Comparison of ENCODE assay signal across 8 cellular contexts in the genomic region with DNA sequence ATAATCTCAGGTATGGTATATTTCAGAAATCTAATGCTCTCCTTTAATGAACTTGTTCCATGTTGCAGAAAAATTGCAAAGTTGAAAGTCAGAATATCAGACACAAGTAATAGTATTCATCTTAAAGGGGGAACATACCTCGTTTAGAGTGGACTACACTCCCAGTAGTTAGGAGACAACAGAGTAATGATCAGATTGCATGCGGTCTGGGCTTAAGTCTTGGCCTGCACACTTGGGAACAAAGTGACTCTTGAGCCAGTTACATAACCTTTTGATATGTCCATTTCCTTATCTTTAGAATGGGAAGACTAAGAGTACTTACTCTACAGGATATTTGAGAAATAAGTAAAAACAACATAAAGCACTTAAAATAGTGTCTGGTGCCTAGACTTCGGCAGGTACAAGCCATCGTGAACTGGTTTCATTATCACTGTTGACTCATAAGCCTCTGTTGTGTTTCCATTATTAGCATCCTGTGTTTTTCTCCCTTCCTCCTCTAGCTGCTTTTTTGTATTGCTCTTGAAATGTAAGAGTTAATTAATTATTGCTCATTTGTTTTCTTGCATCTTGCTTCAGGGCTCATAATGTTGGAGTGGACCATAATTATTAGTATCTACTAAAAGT. TPM values are rescaled to one million over a fixed set of nuclear protein-coding genes. Genes with fewer than 3 reads are reported as not detected.
DNase-seq lines count a peak whose midpoint lies in the region; ATAC-seq, FAIRE-seq and TF ChIP-seq lines count a peak whose summit lies in the region.
"Had no signal": no experiment of that assay in that cellular context is flagged by ENCODE, and none has a peak within 500 bp of the region (broad histone marks: within the 10 kb centered on the region; RNA-seq: fewer than 3 reads in every experiment).

No MANE protein-coding gene starts in this region.

- peaks cover 0 to 9% of the 10 kb centered on the region in 2 donors for H3K4me1 ChIP-seq in right atrium auricular region

- FAIRE-seq in RCC 7860 (lab: Jason Lieb, UNC): no peak

- ATAC-seq in GM18868 (IDR thresholded peaks at IDR 0.05; ENCODE audit: unreplicated experiment) (peak; percentile 90), GM21526 (IDR thresholded peaks at IDR 0.05; ENCODE audit: low FRiP score, unreplicated experiment) (peak; percentile 84), HG03342 (IDR thresholded peaks at IDR 0.05; ENCODE audit: unreplicated experiment) (peak; percentile 91)

- H3K36me3 ChIP-seq in right atrium auricular region: peaks cover 7% of the 10 kb centered on the region

- no peak overlapping the region for H3K4me3 ChIP-seq in right atrium auricular region

- H3K27ac ChIP-seq in right atrium auricular region: peak overlapping the region; percentile 14 to 27

- H3K9me3 ChIP-seq in right atrium auricular region: no peaks in the 10 kb centered on the region

- no peak for TF ChIP-seq CTCF in right atrium auricular region (IDR thresholded peaks at IDR 0.05)

- no peaks in the 10 kb centered on the region for H3K27me3 ChIP-seq in right atrium auricular region

- DNase-seq in right atrium auricular region (ENCODE audit: low spot score) (no peak), HCEC 1CT (no peak), foreskin melanocyte (no peak), RCC 7860 (ENCODE audit: low spot score) (no peak)
- DNase-seq: stimulated activated CD4-positive, alpha-beta T cell treated with anti-CD3 and anti-CD28 coated beads, Interleukin-4, amount 100 ng/mL, for 24 hours had no signal

RNA-seq across cellular contexts. Expression of gene DPY19L3, which starts 53.0 kb away (rescaled TPM):
- total RNA-seq in right atrium auricular region: 10 to 100 TPM in 1 of 2 donors, 1 to 10 TPM in 1; 3.7 to 14.6 TPM
